In genomic region chr9:101247297-101247696, GRCh38 we compare ENCODE assay signal across 31 cellular contexts.
"Had no signal": no experiment of that assay in that cellular context is flagged by ENCODE, and none has a peak within 500 bp of the region (broad histone marks: within the 10 kb centered on the region; RNA-seq: fewer than 3 reads in every experiment).

No MANE protein-coding gene starts in this region.

- ATAC-seq: activated CD4-positive, alpha-beta T cell treated with anti-CD3 and anti-CD28 coated beads for 36 hours; activated CD8-positive, alpha-beta memory T cell treated with anti-CD3 and anti-CD28 coated beads, Interleukin-2, amount 10 ng/mL, durations not matched to agents 7 days and 5 days; activated CD8-positive, alpha-beta T cell treated with anti-CD3 and anti-CD28 coated beads, Interleukin-2, amount 10 ng/mL, durations not matched to agents 7 days and 5 days; activated naive CD8-positive, alpha-beta T cell treated with anti-CD3 and anti-CD28 coated beads, Interleukin-2, amount 50 U/mL, for 24 hours; body of pancreas; gastroesophageal sphincter; heart right ventricle; T-helper 17 cell had no signal

- DNase-seq: activated CD4-positive, alpha-beta memory T cell treated with anti-CD3 and anti-CD28 coated beads for 36 hours; activated CD4-positive, alpha-beta T cell treated with anti-CD3 and anti-CD28 coated beads for 36 hours; activated CD4-positive, alpha-beta T cell treated with anti-CD3 and anti-CD28 coated beads, Interleukin-2, amount 10 ng/mL, durations not matched to agents 24 days and 14 days; activated CD4-positive, CD25-positive, alpha-beta regulatory T cell; activated CD4-positive, CD25-positive, alpha-beta regulatory T cell treated with anti-CD3 and anti-CD28 coated beads, Interleukin-2, amount 50 U/mL, for 72 hours; activated CD8-positive, alpha-beta memory T cell treated with anti-CD3 and anti-CD28 coated beads, Interleukin-2, amount 10 ng/mL, durations not matched to agents 7 days and 5 days; activated CD8-positive, alpha-beta memory T cell treated with anti-CD3 and anti-CD28 coated beads, Interleukin-2, amount 50 U/mL, for 4 hours; activated CD8-positive, alpha-beta T cell treated with anti-CD3 and anti-CD28 coated beads, Interleukin-2, amount 10 ng/mL, durations not matched to agents 7 days and 5 days; activated effector memory CD4-positive, alpha-beta T cell treated with anti-CD3 and anti-CD28 coated beads, Interleukin-2, amount 50 U/mL, for 16 hours; activated naive CD4-positive, alpha-beta T cell treated with anti-CD3 and anti-CD28 coated beads for 36 hours; activated naive CD8-positive, alpha-beta T cell treated with anti-CD3 and anti-CD28 coated beads for 36 hours; activated naive CD8-positive, alpha-beta T cell treated with anti-CD3 and anti-CD28 coated beads, Interleukin-2, amount 50 U/mL, for 24 hours; activated T-cell treated with anti-CD3 and anti-CD28 coated beads, Interleukin-2, amount 50 U/mL, for 1 hour; activated T-cell treated with anti-CD3 and anti-CD28 coated beads, Interleukin-2, amount 50 U/mL, for 48 hours; adrenal gland; amygdala; aorta; body of pancreas; central memory CD4-positive, alpha-beta T cell; cerebellar nuclear complex; colonic mucosa; effector CD8-positive, alpha-beta T cell; esophagus squamous epithelium; foreskin melanocyte; heart right ventricle; T-helper 17 cell; T1000 had no signal

- H3K4me3 ChIP-seq: adrenal gland, body of pancreas, cardiac muscle cell, colonic mucosa, esophagus squamous epithelium, gastroesophageal sphincter, heart right ventricle had no signal

- H3K36me3 ChIP-seq: adrenal gland, cardiac muscle cell, colonic mucosa, esophagus squamous epithelium, gastroesophageal sphincter, heart right ventricle had no signal

- H3K27me3 ChIP-seq: adrenal gland, body of pancreas, cardiac muscle cell, colonic mucosa, gastroesophageal sphincter had no signal

- FAIRE-seq: endometrium, endothelial cell of umbilical vein had no signal
